ENCODE assay signal across 8 cellular contexts in genomic region chr15:93030430-93031102, GRCh38. TPM values are rescaled to one million over a fixed set of nuclear protein-coding genes. Genes with fewer than 3 reads are reported as not detected.
DNase-seq lines count a peak whose midpoint lies in the region; ATAC-seq and TF ChIP-seq lines count a peak whose summit lies in the region.

No MANE protein-coding gene starts in this region.

- H3K4me1 ChIP-seq in trophoblast cell (ENCODE audit: control insufficient read depth in 1 of 2, insufficient read depth in 2 of 2, low read length in 2 of 2) = no peaks in the 10 kb centered on the region

- H3K4me3 ChIP-seq in trophoblast cell (ENCODE audit: low read depth, low read length) = no peak overlapping the region

- ATAC-seq in GM21447 (IDR thresholded peaks at IDR 0.05; ENCODE audit: unreplicated experiment) = peak; percentile 71

- no peaks in the 10 kb centered on the region for H3K27me3 ChIP-seq in trophoblast cell (ENCODE audit: insufficient read depth, low read length)

- H4K8ac ChIP-seq in trophoblast cell (ENCODE audit: low read depth, low read length) = no peak overlapping the region

- H3K4me1 Mint-ChIP-seq in glutamatergic neuron (ENCODE audit: low read depth, unreplicated experiment) = peaks cover 28% of the 10 kb centered on the region

- H2AK5ac ChIP-seq in trophoblast cell (ENCODE audit: low read length) = no peak overlapping the region

- H3K14ac ChIP-seq in trophoblast cell (ENCODE audit: low read length) = no peak overlapping the region

- H3K27ac ChIP-seq in trophoblast cell (ENCODE audit: low read depth, low read length) = no peak overlapping the region

- peaks cover 10% of the 10 kb centered on the region for H3K27me3 Mint-ChIP-seq in glutamatergic neuron (ENCODE audit: unreplicated experiment)

- no peak overlapping the region for H2BK120ac ChIP-seq in trophoblast cell (ENCODE audit: insufficient read depth, low read length, poor library complexity)

- WGBS in trophoblast cell (ENCODE audit: extremely low coverage, insufficient coverage, insufficient read length) = no CpG with 5 or more reads among the region's 20 CpGs

- no peaks in the 10 kb centered on the region for H3K36me3 Mint-ChIP-seq in glutamatergic neuron (ENCODE audit: unreplicated experiment)

- no peak overlapping the region for H3K4me2 ChIP-seq in trophoblast cell (ENCODE audit: low read length)

- TF ChIP-seq CTCF in glutamatergic neuron (IDR thresholded peaks at IDR 0.05; ENCODE audit: partially characterized antibody, unreplicated experiment) = peak; percentile 91

- H3K36me3 ChIP-seq in trophoblast cell (ENCODE audit: control insufficient read depth in 1 of 2, insufficient read depth in 2 of 2, low read length in 2 of 2) = peaks cover 19 to 29% of the 10 kb centered on the region in 2 experiments

- H3K23ac ChIP-seq in trophoblast cell (ENCODE audit: low read length) = no peak overlapping the region

- no peak overlapping the region for H4K12ac ChIP-seq in trophoblast cell (ENCODE audit: low read depth, low read length)

- no peak overlapping the region for H3K4ac ChIP-seq in trophoblast cell (ENCODE audit: low read depth, low read length)

- H3K9me3 Mint-ChIP-seq in glutamatergic neuron (ENCODE audit: unreplicated experiment) = peaks cover 14% of the 10 kb centered on the region

- peak overlapping the region; percentile 69 for H3K27ac Mint-ChIP-seq in glutamatergic neuron (ENCODE audit: unreplicated experiment)

- peaks cover under 1% of the 10 kb centered on the region for H3K9me3 ChIP-seq in trophoblast cell (ENCODE audit: insufficient read depth, low read depth, low read length)

- H2BK12ac ChIP-seq in trophoblast cell (ENCODE audit: low read length) = no peak overlapping the region

- no peak overlapping the region for H3K9ac ChIP-seq in trophoblast cell (ENCODE audit: low read length)

- no peak overlapping the region for H2BK5ac ChIP-seq in trophoblast cell (ENCODE audit: low read depth, low read length, poor library complexity)

- no peaks in the 10 kb centered on the region for H3K79me1 ChIP-seq in trophoblast cell (ENCODE audit: low read length)

- H4K91ac ChIP-seq in trophoblast cell (ENCODE audit: low read depth, low read length) = no peak overlapping the region

- no peak overlapping the region for H3K4me3 Mint-ChIP-seq in glutamatergic neuron (ENCODE audit: unreplicated experiment)

- no peaks in the 10 kb centered on the region for H3K79me2 ChIP-seq in trophoblast cell (ENCODE audit: control insufficient read depth, insufficient read depth, low read length, poor library complexity)

- H2AFZ ChIP-seq in trophoblast cell (ENCODE audit: insufficient read depth, low read length, poor library complexity) = no peak overlapping the region

- no peak overlapping the region for H3K18ac ChIP-seq in trophoblast cell (ENCODE audit: low read length)

- DNase-seq in ELR (ENCODE audit: low read depth) (peak; percentile 68), HT-29 (ENCODE audit: low spot score) (peak; percentile 87), SHP77 treated with DMSO at 0.1 percent for 48 hours (lab: John Stamatoyannopoulos, UW) (peak; percentile 33), glutamatergic neuron (peak; percentile 78), trophoblast cell (peak; percentile 59 to 82), ureter (ENCODE audit: low spot score) (peak; percentile 73)
- DNase-seq in activated naive CD4-positive, alpha-beta T cell treated with anti-CD3 and anti-CD28 coated beads, Interleukin-2, amount 50 U/mL, for 16 hours = peak; percentile 62

RNA-seq across cellular contexts. Expression of gene RGMA, which starts 58.4 kb away (rescaled TPM):
- not detected in 2 replicates for total RNA-seq in HT-29 (2014; rRNA removed; shearing (Covaris generic))
- total RNA-seq in glutamatergic neuron (ENCODE audit: unreplicated experiment) (56.6 TPM), ureter (6.4 TPM)
- 0.33 and 0.40 TPM in 2 replicates for polyA plus RNA-seq in trophoblast cell (2013)

Comparison
In these comparisons a context has a peak if more than half of its experiments do, and no peak if none do; other contexts are left out.
1. DNase-seq: peak in every context shown above with its lines; median percentile 87 in HT-29; 78 in glutamatergic neuron; 73 in ureter; 70 in trophoblast cell; 68 in ELR; 62 in activated naive CD4-positive, alpha-beta T cell treated with anti-CD3 and anti-CD28 coated beads, Interleukin-2, amount 50 U/mL, for 16 hours; 33 in SHP77 treated with DMSO at 0.1 percent for 48 hours.